In the genomic region with DNA sequence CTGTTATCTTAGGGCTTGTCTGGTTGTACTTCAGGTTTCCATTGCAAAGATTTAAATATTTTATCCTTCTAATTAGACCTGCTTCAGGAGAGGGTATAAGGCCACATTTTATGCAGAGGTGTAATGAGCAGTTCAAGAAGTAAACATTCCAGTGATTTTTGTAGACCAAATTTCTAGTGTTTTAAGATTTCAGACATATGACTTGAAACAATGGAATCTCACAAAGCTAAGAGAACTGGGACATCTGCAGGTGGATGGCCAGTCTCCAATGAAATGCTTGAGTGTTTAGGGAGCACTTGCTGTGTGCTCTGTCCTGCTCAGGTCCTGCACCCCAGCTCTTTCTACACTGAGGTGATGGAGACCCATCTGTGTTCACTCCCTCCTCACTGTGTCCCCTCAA, we compare ENCODE assay signal across 28 cellular contexts. TPM values are rescaled to one million over a fixed set of nuclear protein-coding genes. Genes with fewer than 3 reads are reported as not detected.
"Had no signal": no experiment of that assay in that cellular context is flagged by ENCODE, and none has a peak within 500 bp of the region (broad histone marks: within the 10 kb centered on the region; RNA-seq: fewer than 3 reads in every experiment).

No MANE protein-coding gene starts in this region.

- H3K9me3 ChIP-seq: left lung, lower lobe of right lung, pancreas, prostate gland, uterus had no signal

- H3K27me3 ChIP-seq: left lung, pancreas, tibial nerve, uterus had no signal

- FAIRE-seq: islet of Langerhans, kidney, pancreas had no signal

- H3K4me1 Mint-ChIP-seq: immature natural killer cell; stimulated activated effector memory CD8-positive, alpha-beta T cell treated with anti-CD3 and anti-CD28 coated beads, Interleukin-12 subunit alpha, Interleukin-12 subunit beta, amount 100 ng/mL, for 72 hours had no signal

- H3K4me1 ChIP-seq: lower lobe of right lung, pancreas, prostate gland, tibial nerve had no signal

- ATAC-seq: left colon; left lung; lower lobe of right lung; naive thymus-derived CD8-positive, alpha-beta T cell; pancreas; right cardiac atrium; sciatic nerve; stimulated activated effector memory CD8-positive, alpha-beta T cell treated with anti-CD3 and anti-CD28 coated beads, Interleukin-12 subunit alpha, Interleukin-12 subunit beta, amount 100 ng/mL, for 72 hours had no signal

- DNase-seq: hypothalamus; immature natural killer cell; kidney; left colon; left lung; lower lobe of right lung; mammary epithelial cell; mesenchymal stem cell; naive thymus-derived CD8-positive, alpha-beta T cell; nucleus accumbens; pancreas; posterior cingulate gyrus; retina; right cardiac atrium; stimulated activated CD4-positive, alpha-beta T cell treated with anti-CD3 and anti-CD28 coated beads, Interleukin-12 subunit alpha, Interleukin-12 subunit beta, amount 100 ng/mL, for 4 hours; stimulated activated CD4-positive, alpha-beta T cell treated with anti-CD3 and anti-CD28 coated beads, Interleukin-4, amount 100 ng/mL, for 24 hours; stimulated activated naive CD4-positive, alpha-beta T cell; uterus had no signal

- H3K4me3 ChIP-seq: left lung, lower lobe of right lung, pancreas, prostate gland, skin epidermis, tibial nerve, uterus had no signal

- H3K36me3 Mint-ChIP-seq: immature natural killer cell; naive thymus-derived CD8-positive, alpha-beta T cell; stimulated activated effector memory CD8-positive, alpha-beta T cell treated with anti-CD3 and anti-CD28 coated beads, Interleukin-12 subunit alpha, Interleukin-12 subunit beta, amount 100 ng/mL, for 72 hours had no signal

- H3K4me3 Mint-ChIP-seq: immature natural killer cell; naive thymus-derived CD8-positive, alpha-beta T cell; nephron; neural crest cell; stimulated activated effector memory CD8-positive, alpha-beta T cell treated with anti-CD3 and anti-CD28 coated beads, Interleukin-12 subunit alpha, Interleukin-12 subunit beta, amount 100 ng/mL, for 72 hours; stimulated activated naive CD8-positive, alpha-beta T cell treated with anti-CD3 and anti-CD28 coated beads, Interleukin-15, Interleukin-2, amounts not matched to agents 100 ng/mL and 50 ng/mL, for 24 hours; type B pancreatic cell had no signal

- H3K36me3 ChIP-seq: left lung, lower lobe of right lung, pancreas, prostate gland, tibial nerve, uterus had no signal

- H3K27ac ChIP-seq: left lung, lower lobe of right lung, pancreas, prostate gland, skin epidermis, tibial nerve, uterus had no signal

- H3K9me3 Mint-ChIP-seq: neural crest cell; stimulated activated effector memory CD8-positive, alpha-beta T cell treated with anti-CD3 and anti-CD28 coated beads, Interleukin-12 subunit alpha, Interleukin-12 subunit beta, amount 100 ng/mL, for 72 hours; type B pancreatic cell had no signal

- H3K27ac Mint-ChIP-seq: immature natural killer cell; naive thymus-derived CD8-positive, alpha-beta T cell; nephron; stimulated activated effector memory CD8-positive, alpha-beta T cell treated with anti-CD3 and anti-CD28 coated beads, Interleukin-12 subunit alpha, Interleukin-12 subunit beta, amount 100 ng/mL, for 72 hours; stimulated activated naive CD8-positive, alpha-beta T cell treated with anti-CD3 and anti-CD28 coated beads, Interleukin-15, Interleukin-2, amounts not matched to agents 100 ng/mL and 50 ng/mL, for 24 hours; type B pancreatic cell had no signal

RNA-seq across cellular contexts. Expression of gene C14orf132, which starts 7.9 kb away (rescaled TPM):
- polyA plus RNA-seq: immature natural killer cell had no signal
